In genomic region chr18:37669991-37670534, GRCh38 we compare ENCODE assay signal across 27 cellular contexts.
DNase-seq lines count a peak whose midpoint lies in the region; ATAC-seq, FAIRE-seq and TF ChIP-seq lines count a peak whose summit lies in the region.
"Had no signal": no experiment of that assay in that cellular context is flagged by ENCODE, and none has a peak within 500 bp of the region (broad histone marks: within the 10 kb centered on the region; RNA-seq: fewer than 3 reads in every experiment).

No MANE protein-coding gene starts in this region.

- no peak overlapping the region for H3K9ac ChIP-seq in kidney (ENCODE audit: low read length in 2 of 2)
- H3K9ac ChIP-seq: KMS-11 had no signal

- H3K4me1 Mint-ChIP-seq in activated CD4-positive, alpha-beta T cell treated with anti-CD3 and anti-CD28 coated beads, Interleukin-2, amount 10 ng/mL, durations not matched to agents 24 days and 14 days: no peaks in the 10 kb centered on the region
- no peaks in the 10 kb centered on the region for H3K4me1 Mint-ChIP-seq in natural killer cell
- H3K4me1 Mint-ChIP-seq: B cell; CD8-positive, alpha-beta memory T cell; naive thymus-derived CD4-positive, alpha-beta T cell had no signal

- FAIRE-seq in kidney (lab: Jason Lieb, UNC): no peak
- FAIRE-seq: GM18507 had no signal

- DNase-seq in A172 (ENCODE audit: low spot score) (peak; percentile 38), M059J (ENCODE audit: low read depth) (peak; percentile 13), SK-MEL-5 (ENCODE audit: low read depth, low spot score) (peak; percentile 9), kidney (peak; percentile 43), DMS114 treated with DMSO at 0.1 percent for 48 hours (lab: John Stamatoyannopoulos, UW; ENCODE audit: unreplicated experiment) (no peak), GM03348 (ENCODE audit: low spot score) (no peak), natural killer cell (no peak)
- no peak for DNase-seq in activated CD4-positive, alpha-beta T cell treated with anti-CD3 and anti-CD28 coated beads, Interleukin-2, amount 10 ng/mL, durations not matched to agents 24 days and 14 days
- DNase-seq: activated CD8-positive, alpha-beta memory T cell treated with anti-CD3 and anti-CD28 coated beads for 24 hours; activated gamma-delta T cell; CD8-positive, alpha-beta memory T cell; cortex of kidney; DND-41; esophagus squamous epithelium; gastrocnemius medialis; left ventricle myocardium inferior; midbrain; naive thymus-derived CD4-positive, alpha-beta T cell; NCI-H187; NCI-H526 treated with DMSO at 0.1 percent for 48 hours; ovary; stimulated activated CD4-positive, alpha-beta T cell treated with anti-CD3 and anti-CD28 coated beads, Interleukin-2, amount 100 ng/mL, for 24 hours had no signal

- no peaks in the 10 kb centered on the region for H3K9me3 Mint-ChIP-seq in activated CD4-positive, alpha-beta T cell treated with anti-CD3 and anti-CD28 coated beads, Interleukin-2, amount 10 ng/mL, durations not matched to agents 24 days and 14 days
- H3K9me3 Mint-ChIP-seq in natural killer cell: peaks cover 5 to 14% of the 10 kb centered on the region in 2 donors
- H3K9me3 Mint-ChIP-seq: type B pancreatic cell had no signal

- TF ChIP-seq CTCF in kidney (IDR thresholded peaks at IDR 0.05; ENCODE audit: borderline replicate concordance, extremely low read depth, insufficient read depth): no peak
- no peak for TF ChIP-seq CTCF in natural killer cell (IDR thresholded peaks at IDR 0.05)

- no peaks in the 10 kb centered on the region for H3K27me3 Mint-ChIP-seq in activated CD4-positive, alpha-beta T cell treated with anti-CD3 and anti-CD28 coated beads, Interleukin-2, amount 10 ng/mL, durations not matched to agents 24 days and 14 days
- H3K27me3 Mint-ChIP-seq in natural killer cell (ENCODE audit: low read depth in 2 of 2): no peaks in the 10 kb centered on the region
- H3K27me3 Mint-ChIP-seq: B cell; CD8-positive, alpha-beta memory T cell; naive thymus-derived CD4-positive, alpha-beta T cell; type B pancreatic cell had no signal

- H3K27ac ChIP-seq in kidney (ENCODE audit: low read depth in 2 of 2, low read length in 2 of 2): no peak overlapping the region
- H3K27ac ChIP-seq: esophagus squamous epithelium, gastrocnemius medialis, KMS-11, left ventricle myocardium inferior, ovary, SJSA1 had no signal

- H3K4me1 ChIP-seq in kidney (ENCODE audit: control insufficient read depth in 1 of 2, insufficient read depth in 1 of 2, low read depth in 1 of 2, low read length in 2 of 2): no peaks in the 10 kb centered on the region
- H3K4me1 ChIP-seq: esophagus squamous epithelium, gastrocnemius medialis, left ventricle myocardium inferior, SJSA1 had no signal

- H3K4me3 ChIP-seq in kidney (ENCODE audit: low read length in 2 of 2): no peak overlapping the region
- H3K4me3 ChIP-seq: esophagus squamous epithelium, gastrocnemius medialis, left ventricle myocardium inferior, ovary, SJSA1 had no signal

- no peak overlapping the region for H3K27ac Mint-ChIP-seq in activated CD4-positive, alpha-beta T cell treated with anti-CD3 and anti-CD28 coated beads, Interleukin-2, amount 10 ng/mL, durations not matched to agents 24 days and 14 days
- no peak overlapping the region for H3K27ac Mint-ChIP-seq in natural killer cell
- H3K27ac Mint-ChIP-seq: B cell; CD8-positive, alpha-beta memory T cell; naive thymus-derived CD4-positive, alpha-beta T cell had no signal

- in situ Hi-C loops in SK-MEL-5 (cut with HindIII; ENCODE audit: low pct_unique_long_range_greater_than_20kb, low sequenced_read_pairs): no loop called here

- H3K36me3 ChIP-seq in kidney (ENCODE audit: control insufficient read depth in 1 of 2, insufficient read depth in 2 of 2, low read length in 2 of 2): no peaks in the 10 kb centered on the region
- H3K36me3 ChIP-seq: esophagus squamous epithelium, gastrocnemius medialis, left ventricle myocardium inferior, ovary, SJSA1 had no signal

- no peaks in the 10 kb centered on the region for H3K9me3 ChIP-seq in kidney (ENCODE audit: control insufficient read depth in 1 of 2, low read length in 2 of 2)
- H3K9me3 ChIP-seq: esophagus squamous epithelium, gastrocnemius medialis, ovary, SJSA1 had no signal

- H3K4me3 Mint-ChIP-seq in activated CD4-positive, alpha-beta T cell treated with anti-CD3 and anti-CD28 coated beads, Interleukin-2, amount 10 ng/mL, durations not matched to agents 24 days and 14 days: no peak overlapping the region
- no peak overlapping the region for H3K4me3 Mint-ChIP-seq in natural killer cell
- H3K4me3 Mint-ChIP-seq: B cell; CD8-positive, alpha-beta memory T cell; naive thymus-derived CD4-positive, alpha-beta T cell; type B pancreatic cell had no signal

- H3K36me3 Mint-ChIP-seq in activated CD4-positive, alpha-beta T cell treated with anti-CD3 and anti-CD28 coated beads, Interleukin-2, amount 10 ng/mL, durations not matched to agents 24 days and 14 days (ENCODE audit: low read depth): no peaks in the 10 kb centered on the region
- H3K36me3 Mint-ChIP-seq in natural killer cell: no peaks in the 10 kb centered on the region
- H3K36me3 Mint-ChIP-seq: CD8-positive, alpha-beta memory T cell; naive thymus-derived CD4-positive, alpha-beta T cell; type B pancreatic cell had no signal

- intact Hi-C loops in kidney (cut with DNase I): no loop called here
- intact Hi-C loops in activated CD4-positive, alpha-beta T cell treated with anti-CD3 and anti-CD28 coated beads, Interleukin-2, amount 10 ng/mL, durations not matched to agents 24 days and 14 days (cut with micrococcal nuclease): no loop called here
- intact Hi-C loops in natural killer cell (cut with micrococcal nuclease): no loop called here

- no peak for ATAC-seq in natural killer cell
- ATAC-seq: gastrocnemius medialis; naive thymus-derived CD4-positive, alpha-beta T cell had no signal

Comparison
In these comparisons a context has a peak if more than half of its experiments do, and no peak if none do; other contexts are left out.
1. DNase-seq: peak in A172 (single experiment), M059J (single experiment), SK-MEL-5 (single experiment) and kidney (single experiment); none in activated CD4-positive, alpha-beta T cell treated with anti-CD3 and anti-CD28 coated beads, Interleukin-2, amount 10 ng/mL, durations not matched to agents 24 days and 14 days (single experiment), DMS114 treated with DMSO at 0.1 percent for 48 hours (single experiment), GM03348 (single experiment) and natural killer cell (single experiment).